Comparison of ENCODE assay signal across 12 cellular contexts in genomic region chr14:93965968-93966474, GRCh38. TPM values are rescaled to one million over a fixed set of nuclear protein-coding genes. Genes with fewer than 3 reads are reported as not detected.
DNase-seq lines count a peak whose midpoint lies in the region; ATAC-seq and TF ChIP-seq lines count a peak whose summit lies in the region.
"Had no signal": no experiment of that assay in that cellular context is flagged by ENCODE, and none has a peak within 500 bp of the region (broad histone marks: within the 10 kb centered on the region; RNA-seq: fewer than 3 reads in every experiment).

No MANE protein-coding gene starts in this region.

- CTCF ChIA-PET in mammary epithelial cell (lab: Charles Lee; ENCODE audit: low non-redundant PET): interaction anchor here (0.7 kb wide), 1 partner anchor 18 kb away, joined by 4 read pairs; no protein-coding TSS in a partner anchor

- H3K27ac Mint-ChIP-seq in T-helper 17 cell: peak overlapping the region; percentile 0

- no peak for DNase-seq in mammary epithelial cell
- DNase-seq in breast epithelium (ENCODE audit: low spot score in 2 of 2): no peak
- no peak for DNase-seq in T-helper 17 cell
- no peak for DNase-seq in left lung
- DNase-seq in tibial artery: no peak
- no peak for DNase-seq in NCI-H2107 (lab: John Stamatoyannopoulos, UW)
- no peak for DNase-seq in GM20000 (ENCODE audit: low spot score)
- DNase-seq: effector memory CD4-positive, alpha-beta T cell; NCI-H446 had no signal

- intact Hi-C loops in mammary epithelial cell (cut with micrococcal nuclease) (no loop called here), breast epithelium (cut with DNase I; ENCODE audit: low total_unique reads) (no loop called here), left lung (cut with DNase I) (no loop called here), tibial artery (cut with DNase I; ENCODE audit: low total_unique reads) (no loop called here)

- H4K20me1 ChIP-seq in mammary epithelial cell (ENCODE audit: insufficient read depth, low read length): no peaks in the 10 kb centered on the region

- H3K4me3 Mint-ChIP-seq in T-helper 17 cell: no peak overlapping the region

- H3K9me3 ChIP-seq in mammary epithelial cell (replicated peaks; ENCODE audit: insufficient read depth, low read length): peaks cover 5% of the 10 kb centered on the region
- H3K9me3 ChIP-seq in breast epithelium: no peaks in the 10 kb centered on the region
- no peaks in the 10 kb centered on the region for H3K9me3 ChIP-seq in T-helper 17 cell (ENCODE audit: control insufficient read depth, low read length, poor library complexity, severe bottlenecking)
- no peaks in the 10 kb centered on the region for H3K9me3 ChIP-seq in left lung
- no peaks in the 10 kb centered on the region for H3K9me3 ChIP-seq in tibial artery
- H3K9me3 ChIP-seq: HAP-1 had no signal

- H3K79me2 ChIP-seq in mammary epithelial cell (ENCODE audit: insufficient read depth, low read length): no peaks in the 10 kb centered on the region

- H3K4me3 ChIP-seq in mammary epithelial cell (replicated peaks in 1 of 3; ENCODE audit: insufficient read depth in 1 of 3, low read depth in 2 of 3, low read length in 3 of 3): no peak overlapping the region
- no peak overlapping the region for H3K4me3 ChIP-seq in breast epithelium
- no peak overlapping the region for H3K4me3 ChIP-seq in left lung
- H3K4me3 ChIP-seq in tibial artery: no peak overlapping the region
- H3K4me3 ChIP-seq: HAP-1 had no signal

- no peaks in the 10 kb centered on the region for H3K36me3 Mint-ChIP-seq in T-helper 17 cell (ENCODE audit: low read depth)

- TF ChIP-seq CTCF in mammary epithelial cell (conservative IDR thresholded peaks at IDR 0.05 in 1 of 2, IDR thresholded peaks at IDR 0.05 in 1 of 2; ENCODE audit: extremely low read depth in 1 of 2, insufficient read depth in 1 of 2, low read depth in 1 of 2, low read length in 2 of 2) (no peak), breast epithelium (IDR thresholded peaks at IDR 0.05) (no peak), left lung (IDR thresholded peaks at IDR 0.05) (no peak), tibial artery (IDR thresholded peaks at IDR 0.05) (no peak), GM20000 (IDR thresholded peaks at IDR 0.05; ENCODE audit: extremely low read depth, missing control alignments) (no peak)

- H3K4me1 ChIP-seq in mammary epithelial cell (ENCODE audit: insufficient read depth, low read length) (peaks cover 29% of the 10 kb centered on the region), breast epithelium (no peaks in the 10 kb centered on the region), left lung (peaks cover 5 to 27% of the 10 kb centered on the region in 2 donors), tibial artery (peaks cover 0 to 78% (median 53%) of the 10 kb centered on the region in 4 donors)
- H3K4me1 ChIP-seq: HAP-1 had no signal

- no peaks in the 10 kb centered on the region for H3K36me3 ChIP-seq in mammary epithelial cell (ENCODE audit: insufficient read depth, low read length)
- H3K36me3 ChIP-seq in breast epithelium: no peaks in the 10 kb centered on the region
- no peaks in the 10 kb centered on the region for H3K36me3 ChIP-seq in left lung
- H3K36me3 ChIP-seq in tibial artery: peaks cover 7 to 13% (median 11%) of the 10 kb centered on the region in 3 donors
- H3K36me3 ChIP-seq: HAP-1 had no signal

- ATAC-seq in T-helper 17 cell: no peak
- ATAC-seq in left lung: no peak
- ATAC-seq in HG03175 (IDR thresholded peaks at IDR 0.05; ENCODE audit: unreplicated experiment): no peak

- dilution Hi-C loops in mammary epithelial cell (cut with HindIII; ENCODE audit: low sequenced_read_pairs): no loop called here

- no peak overlapping the region for H3K9ac ChIP-seq in mammary epithelial cell (ENCODE audit: insufficient read depth, low read length)

- no peaks in the 10 kb centered on the region for H3K27me3 Mint-ChIP-seq in T-helper 17 cell

- in situ Hi-C loops in mammary epithelial cell (cut with MboI; ENCODE audit: low sequenced_read_pairs in 2 of 2): no loop called here

- 100% methylated on average over 3 of the region's 3 CpGs for WGBS in mammary epithelial cell (ENCODE audit: low coverage, missing lambda C conversion rate)

- H3K27ac ChIP-seq in mammary epithelial cell (ENCODE audit: insufficient read depth, low read depth, low read length) (peak overlapping the region; percentile 63), breast epithelium (peak overlapping the region in 1 of 2 donors; percentile 52), left lung (peak overlapping the region; percentile 6 to 64), tibial artery (peak overlapping the region; percentile 89)

- TF ChIP-seq POLR2A in breast epithelium (IDR thresholded peaks at IDR 0.05): no peak

- no TSS peak for BruUV-seq in mammary epithelial cell (replicated peaks; lab: Mats Ljungman, UMichigan)

- H2AFZ ChIP-seq in mammary epithelial cell (ENCODE audit: low read depth, low read length): peak overlapping the region; percentile 4

- no peak overlapping the region for H3K4me2 ChIP-seq in mammary epithelial cell (ENCODE audit: insufficient read depth, low read depth, low read length)

- peaks cover 44% of the 10 kb centered on the region for H3K4me1 Mint-ChIP-seq in T-helper 17 cell

- H3K27me3 ChIP-seq in mammary epithelial cell (ENCODE audit: insufficient read depth, low read length): no peaks in the 10 kb centered on the region
- no peaks in the 10 kb centered on the region for H3K27me3 ChIP-seq in breast epithelium
- no peaks in the 10 kb centered on the region for H3K27me3 ChIP-seq in left lung
- no peaks in the 10 kb centered on the region for H3K27me3 ChIP-seq in tibial artery

RNA-seq across cellular contexts. Expression of gene ASB2, which starts 10.3 kb away (rescaled TPM):
- under 1 TPM; 0.17 to 0.19 TPM for total RNA-seq in mammary epithelial cell
- polyA plus RNA-seq in mammary epithelial cell: 0.92 TPM
- polyA minus RNA-seq in mammary epithelial cell: not detected
- total RNA-seq in breast epithelium: 1 to 10 TPM in 2 of 3 donors, not detected in 1; 1.3 to 2.0 TPM
- 1 to 10 TPM; 2.3 to 6.5 TPM for total RNA-seq in T-helper 17 cell
- total RNA-seq in left lung: 1 to 10 TPM; 1.4 to 3.2 TPM

RNA-seq across cellular contexts. Expression of gene CCDC197, which starts 31.1 kb away (rescaled TPM):
- total RNA-seq in mammary epithelial cell: not detected
- not detected for polyA plus RNA-seq in mammary epithelial cell
- not detected for polyA minus RNA-seq in mammary epithelial cell
- total RNA-seq in breast epithelium: not detected
- total RNA-seq in T-helper 17 cell: not detected
- not detected for total RNA-seq in left lung
- total RNA-seq: RPMI7951 had no signal

RNA-seq across cellular contexts. Expression of gene FAM181A, which starts 38.9 kb away (rescaled TPM):
- total RNA-seq in mammary epithelial cell: under 1 TPM in 1 of 2 donors, not detected in 1; 0.17 TPM
- polyA plus RNA-seq in mammary epithelial cell: 0.18 TPM
- polyA minus RNA-seq in mammary epithelial cell: not detected
- total RNA-seq in breast epithelium: not detected
- total RNA-seq in T-helper 17 cell: not detected
- 1 to 10 TPM in 1 of 2 donors, not detected in 1; 1.1 TPM for total RNA-seq in left lung
- total RNA-seq: RPMI7951 had no signal
